Comparison of ENCODE assay signal across 9 cellular contexts in the genomic region with DNA sequence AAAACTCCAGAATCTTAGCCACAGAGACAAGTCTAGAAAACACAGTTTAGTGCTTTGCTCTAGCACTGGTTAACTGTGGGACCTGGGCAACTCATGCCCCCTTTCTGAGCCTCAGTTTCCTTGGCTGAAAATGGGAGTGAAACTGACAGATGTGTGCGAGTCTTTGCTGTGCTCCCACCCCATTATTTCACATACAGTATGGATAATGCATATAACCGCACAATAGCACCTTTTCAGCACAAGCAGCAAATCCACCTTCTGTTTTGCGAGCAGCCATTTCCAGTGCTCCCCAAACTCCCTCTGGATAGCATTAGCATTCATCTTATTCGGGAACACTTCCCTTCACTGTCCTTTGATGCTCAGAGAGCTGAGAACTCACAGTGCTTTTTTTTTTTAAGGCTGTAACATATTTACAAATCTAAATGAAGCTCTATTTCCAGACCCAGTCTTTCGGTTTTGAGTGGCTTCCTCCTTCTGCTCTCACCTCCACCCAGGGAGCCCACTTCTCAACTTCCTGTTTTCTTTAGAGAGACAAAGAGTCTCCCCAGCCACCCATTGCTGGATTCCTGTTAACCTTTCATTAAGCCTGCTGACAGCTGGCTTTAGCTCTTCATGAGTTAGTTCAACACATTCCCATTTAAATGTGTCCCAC. TPM values are rescaled to one million over a fixed set of nuclear protein-coding genes. Genes with fewer than 3 reads are reported as not detected.
A peak's percentile ranks its signal among the peaks of the same experiment; 100 is the strongest.
DNase-seq lines count a peak whose midpoint lies in the region; ATAC-seq and TF ChIP-seq lines count a peak whose summit lies in the region.
"Had no signal": no experiment of that assay in that cellular context is flagged by ENCODE, and none has a peak within 500 bp of the region (broad histone marks: within the 10 kb centered on the region; RNA-seq: fewer than 3 reads in every experiment).

No MANE protein-coding gene starts in this region.

- peaks cover 3 to 14% (median 4%) of the 10 kb centered on the region in 5 donors for H3K9me3 Mint-ChIP-seq in CD8-positive, alpha-beta memory T cell
- H3K9me3 Mint-ChIP-seq in effector memory CD8-positive, alpha-beta T cell = peaks cover 0 to 2% of the 10 kb centered on the region in 2 donors

- peaks cover 30% of the 10 kb centered on the region for H3K4me1 ChIP-seq in CD8-positive, alpha-beta memory T cell (ENCODE audit: insufficient read depth, low read length)

- H3K4me3 Mint-ChIP-seq in CD8-positive, alpha-beta memory T cell = peak overlapping the region; percentile 51 to 91 (median 82)
- H3K4me3 Mint-ChIP-seq in effector memory CD8-positive, alpha-beta T cell = peak overlapping the region; percentile 67 to 81

- CTCF ChIA-PET in CD8-positive, alpha-beta memory T cell (lab: Charles Lee) = interaction anchor here (2.0 kb wide), 1 partner anchor 21 kb away, joined by 12 read pairs; no protein-coding TSS in a partner anchor
- CTCF ChIA-PET in RWPE1 (lab: Yijun Ruan, JAX) = no interaction called here

- H3K36me3 Mint-ChIP-seq in CD8-positive, alpha-beta memory T cell = peaks cover 1 to 43% (median 4%) of the 10 kb centered on the region in 3 donors
- H3K36me3 Mint-ChIP-seq in effector memory CD8-positive, alpha-beta T cell (ENCODE audit: insufficient read depth) = peaks cover 2% of the 10 kb centered on the region

- H3K4me3 ChIP-seq in CD8-positive, alpha-beta memory T cell (ENCODE audit: low read length) = peak overlapping the region; percentile 57

- H3K27ac ChIP-seq in CD8-positive, alpha-beta memory T cell (ENCODE audit: low read depth, low read length) = peak overlapping the region; percentile 1
- no peak overlapping the region for H3K27ac ChIP-seq in RWPE1

- peak in 4 of 5 donors; percentile 5 to 51 (median 40) for DNase-seq in CD8-positive, alpha-beta memory T cell
- DNase-seq in NCI-H2196 treated with DMSO at 0.1 percent for 48 hours (lab: John Stamatoyannopoulos, UW; ENCODE audit: unreplicated experiment) = peak; percentile 85
- DNase-seq in effector memory CD8-positive, alpha-beta T cell = peak; percentile 20 to 28 (median 20)
- no peak for DNase-seq in A172 (ENCODE audit: low spot score)
- no peak for DNase-seq in HCEC 1CT
- DNase-seq in RWPE1 (ENCODE audit: low spot score) = no peak

- ATAC-seq in GM19023 (IDR thresholded peaks at IDR 0.05; ENCODE audit: unreplicated experiment) = peak; percentile 86
- peak; percentile 90 for ATAC-seq in HG03095 (IDR thresholded peaks at IDR 0.05; ENCODE audit: unreplicated experiment)
- ATAC-seq in effector memory CD8-positive, alpha-beta T cell (replicated peaks) = peak; percentile 95

- H3K4me1 Mint-ChIP-seq in CD8-positive, alpha-beta memory T cell = peaks cover 51 to 72% (median 63%) of the 10 kb centered on the region in 3 donors
- H3K4me1 Mint-ChIP-seq in effector memory CD8-positive, alpha-beta T cell (ENCODE audit: low read depth in 2 of 2) = peaks cover 29 to 53% of the 10 kb centered on the region in 2 donors

- H3K27me3 ChIP-seq in CD8-positive, alpha-beta memory T cell (ENCODE audit: insufficient read depth, low read length, poor library complexity, severe bottlenecking) = no peaks in the 10 kb centered on the region

- POLR2A ChIA-PET in CD8-positive, alpha-beta memory T cell (lab: Charles Lee) = interaction anchor here (0.5 to 0.8 kb wide), 2 partner anchors 14 to 1120 kb away, joined by 3 read pairs; no protein-coding TSS in a partner anchor
- POLR2A ChIA-PET in RWPE1 (lab: Yijun Ruan, JAX; ENCODE audit: low non-redundant PET) = no interaction called here

- H3K36me3 ChIP-seq in CD8-positive, alpha-beta memory T cell (ENCODE audit: insufficient read depth, low read length) = no peaks in the 10 kb centered on the region

- TF ChIP-seq CTCF in RWPE1 (conservative IDR thresholded peaks at IDR 0.05; ENCODE audit: low read depth) = no peak

- no peaks in the 10 kb centered on the region for H3K27me3 Mint-ChIP-seq in CD8-positive, alpha-beta memory T cell
- no peaks in the 10 kb centered on the region for H3K27me3 Mint-ChIP-seq in effector memory CD8-positive, alpha-beta T cell

- peak overlapping the region; percentile 79 to 98 (median 95) for H3K27ac Mint-ChIP-seq in CD8-positive, alpha-beta memory T cell
- H3K27ac Mint-ChIP-seq in effector memory CD8-positive, alpha-beta T cell = peak overlapping the region; percentile 88 to 95

- H3K9me3 ChIP-seq in CD8-positive, alpha-beta memory T cell (ENCODE audit: low read length) = no peaks in the 10 kb centered on the region

RNA-seq across cellular contexts. Expression of gene TIMD4, which starts 49.2 kb away (rescaled TPM):
- 1 to 10 TPM in 1 of 2 experiments, under 1 TPM in 1; 0.60 to 1.5 TPM for total RNA-seq in CD8-positive, alpha-beta memory T cell
- polyA plus RNA-seq in CD8-positive, alpha-beta memory T cell = 3.3 TPM
- total RNA-seq in A172 (2014; rRNA removed; shearing (Covaris generic)) = not detected in 2 replicates
- polyA plus RNA-seq: neural cell had no signal

Comparison
In these comparisons a context has a peak if more than half of its experiments do, and no peak if none do; other contexts are left out.
1. DNase-seq: peak in CD8-positive, alpha-beta memory T cell (4 of 5), NCI-H2196 treated with DMSO at 0.1 percent for 48 hours (single experiment) and effector memory CD8-positive, alpha-beta T cell (3 of 3); none in A172 (single experiment), HCEC 1CT (single experiment) and RWPE1 (single experiment).
2. Peak in every context shown above with its lines, with median percentiles within 50 percentile points of each other: ATAC-seq.